In genomic region chr2:28387082-28387960, GRCh38 we compare ENCODE assay signal across 16 cellular contexts. TPM values are rescaled to one million over a fixed set of nuclear protein-coding genes. Genes with fewer than 3 reads are reported as not detected.
DNase-seq lines count a peak whose midpoint lies in the region; ATAC-seq and TF ChIP-seq lines count a peak whose summit lies in the region.
"Had no signal": no experiment of that assay in that cellular context is flagged by ENCODE, and none has a peak within 500 bp of the region (broad histone marks: within the 10 kb centered on the region; RNA-seq: fewer than 3 reads in every experiment).

No MANE protein-coding gene starts in this region.

- CTCF ChIA-PET in HEK293T (lab: Yijun Ruan, JAX): no interaction called here

- H3K27ac Mint-ChIP-seq in activated T-helper 17 cell treated with anti-CD3 and anti-CD28 coated beads, Interleukin-2, amount 50 U/mL, for 72 hours: peak overlapping the region; percentile 68
- H3K27ac Mint-ChIP-seq in immature natural killer cell (peak overlapping the region in 4 of 6 donors; percentile 71 to 86 (median 74)), mesothelial cell of epicardium (no peak overlapping the region)

- no peaks in the 10 kb centered on the region for H3K36me3 Mint-ChIP-seq in activated T-helper 17 cell treated with anti-CD3 and anti-CD28 coated beads, Interleukin-2, amount 50 U/mL, for 72 hours (ENCODE audit: low read depth)
- H3K36me3 Mint-ChIP-seq in immature natural killer cell: no peaks in the 10 kb centered on the region
- H3K36me3 Mint-ChIP-seq in mesothelial cell of epicardium: no peaks in the 10 kb centered on the region

- TF ChIP-seq CTCF in mesothelial cell of epicardium (IDR thresholded peaks at IDR 0.05; ENCODE audit: unreplicated experiment): no peak

- no peaks in the 10 kb centered on the region for H3K27me3 Mint-ChIP-seq in activated T-helper 17 cell treated with anti-CD3 and anti-CD28 coated beads, Interleukin-2, amount 50 U/mL, for 72 hours
- H3K27me3 Mint-ChIP-seq in immature natural killer cell (ENCODE audit: low read depth in 3 of 3) (peaks cover 15 to 29% (median 22%) of the 10 kb centered on the region in 3 donors), mesothelial cell of epicardium (ENCODE audit: low read depth) (peaks cover 1% of the 10 kb centered on the region)

- POLR2A ChIA-PET in HEK293T (lab: Yijun Ruan, JAX): no interaction called here

- ATAC-seq in activated T-helper 17 cell treated with anti-CD3 and anti-CD28 coated beads, Interleukin-2, amount 50 U/mL, for 72 hours (replicated peaks): no peak
- ATAC-seq: gastroesophageal sphincter had no signal

- H3K4me3 Mint-ChIP-seq in activated T-helper 17 cell treated with anti-CD3 and anti-CD28 coated beads, Interleukin-2, amount 50 U/mL, for 72 hours: no peak overlapping the region
- no peak overlapping the region for H3K4me3 Mint-ChIP-seq in immature natural killer cell
- no peak overlapping the region for H3K4me3 Mint-ChIP-seq in mesothelial cell of epicardium

- H3K9me3 Mint-ChIP-seq in activated T-helper 17 cell treated with anti-CD3 and anti-CD28 coated beads, Interleukin-2, amount 50 U/mL, for 72 hours: peaks cover 4% of the 10 kb centered on the region
- H3K9me3 Mint-ChIP-seq in immature natural killer cell: peaks cover 0 to 2% (median 0%) of the 10 kb centered on the region in 6 donors
- H3K9me3 Mint-ChIP-seq in mesothelial cell of epicardium: no peaks in the 10 kb centered on the region

- peak; percentile 38 for DNase-seq in AG08396 (ENCODE audit: low spot score)
- peak; percentile 76 for DNase-seq in HT1080 (ENCODE audit: low read depth)
- DNase-seq in immature natural killer cell: no peak
- no peak for DNase-seq in NCI-H2227 (lab: John Stamatoyannopoulos, UW; ENCODE audit: unreplicated experiment)
- DNase-seq in HEK293T (ENCODE audit: extremely low spot score): no peak
- no peak for DNase-seq in mesothelial cell of epicardium (ENCODE audit: low spot score in 2 of 2, unreplicated experiment in 2 of 2)
- no peak for DNase-seq in stimulated activated CD4-positive, alpha-beta T cell treated with anti-CD3 and anti-CD28 coated beads, Interleukin-4, amount 100 ng/mL, for 24 hours
- DNase-seq: AML-193; amygdala; effector CD8-positive, alpha-beta T cell; islet precursor cell; KBM-7; NCI-H1694; NCI-H526 had no signal

- peaks cover 23% of the 10 kb centered on the region for H3K4me1 Mint-ChIP-seq in activated T-helper 17 cell treated with anti-CD3 and anti-CD28 coated beads, Interleukin-2, amount 50 U/mL, for 72 hours
- H3K4me1 Mint-ChIP-seq in immature natural killer cell: peaks cover 24 to 34% of the 10 kb centered on the region in 2 donors
- peaks cover 24% of the 10 kb centered on the region for H3K4me1 Mint-ChIP-seq in mesothelial cell of epicardium

TF ChIP-seq in HEK293T, 16 proteins besides CTCF, POLR2A, EP300 and RAD21:
- TF ChIP-seq HDGF (IDR thresholded peaks at IDR 0.05; ENCODE audit: borderline replicate concordance) (no peak), ZNF384 (IDR thresholded peaks at IDR 0.05) (no peak), FOXM1 (IDR thresholded peaks at IDR 0.05; ENCODE audit: borderline replicate concordance) (no peak), NFRKB (IDR thresholded peaks at IDR 0.05) (no peak), PKNOX1 (IDR thresholded peaks at IDR 0.05) (no peak), FOXK2 (IDR thresholded peaks at IDR 0.05) (no peak), ELF4 (IDR thresholded peaks at IDR 0.05) (no peak), TARDBP (IDR thresholded peaks at IDR 0.05) (no peak), FOXA1 (IDR thresholded peaks at IDR 0.05) (no peak), CTBP1 (IDR thresholded peaks at IDR 0.05; ENCODE audit: borderline replicate concordance) (no peak), LEF1 (IDR thresholded peaks at IDR 0.05; ENCODE audit: borderline replicate concordance) (no peak), L3MBTL2 (conservative IDR thresholded peaks at IDR 0.05) (no peak), SUZ12 (IDR thresholded peaks at IDR 0.05) (no peak), ARNT (IDR thresholded peaks at IDR 0.05) (no peak), BHLHE40 (IDR thresholded peaks at IDR 0.05; ENCODE audit: borderline replicate concordance) (no peak), SP1 (IDR thresholded peaks at IDR 0.05) (no peak)

RNA-seq across cellular contexts. Expression of gene FOSL2, which starts 5.3 kb away (rescaled TPM):
- total RNA-seq in HT1080 (2014; rRNA removed; shearing (Covaris generic)): 61.2 and 73.5 TPM in 2 replicates
- polyA plus RNA-seq in HT1080 (2015; cell fraction: cytosol; rRNA removed): 60.8 and 68.6 TPM in 2 replicates
- polyA plus RNA-seq in HT1080 (2015; cell fraction: nucleus; rRNA removed): 142 and 150 TPM in 2 replicates
- total RNA-seq in activated T-helper 17 cell treated with anti-CD3 and anti-CD28 coated beads, Interleukin-2, amount 50 U/mL, for 72 hours: 100 to 1,000 TPM in 1 of 2 donors, 10 to 100 TPM in 1; 90.9 to 214 TPM
- polyA plus RNA-seq in immature natural killer cell: 10 to 100 TPM; 27.2 to 54.3 (median 28.7) TPM
- total RNA-seq in mesothelial cell of epicardium: 60.3 to 62.3 TPM (median 60.5 TPM) in 3 replicates

Comparison
In these comparisons a context has a peak if more than half of its experiments do, and no peak if none do; other contexts are left out.
1. DNase-seq: peak in AG08396 (single experiment) and HT1080 (single experiment); none in immature natural killer cell (0 of 3), NCI-H2227 (single experiment), HEK293T (single experiment), mesothelial cell of epicardium (0 of 2) and stimulated activated CD4-positive, alpha-beta T cell treated with anti-CD3 and anti-CD28 coated beads, Interleukin-4, amount 100 ng/mL, for 24 hours (single experiment).